ENCODE assay signal across 39 cellular contexts in the genomic region with DNA sequence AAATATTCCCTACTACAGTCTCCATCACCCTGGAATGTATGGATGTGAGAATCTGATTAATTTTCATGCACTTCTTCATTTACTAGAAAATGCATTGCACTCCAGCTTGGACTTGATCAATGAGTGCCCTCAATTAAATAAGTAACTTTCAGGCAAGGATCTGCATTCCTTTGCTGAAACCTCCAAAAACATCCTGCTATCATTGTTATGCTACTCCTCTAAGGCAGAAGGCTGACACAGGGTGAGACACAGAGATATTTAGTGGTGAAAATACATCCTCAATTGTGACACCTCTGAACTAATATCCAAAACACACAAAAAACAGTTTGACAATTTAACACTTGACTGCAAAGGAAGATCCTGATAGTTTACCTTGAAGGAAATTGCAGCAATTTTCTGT. TPM values are rescaled to one million over a fixed set of nuclear protein-coding genes. Genes with fewer than 3 reads are reported as not detected.
"Had no signal": no experiment of that assay in that cellular context is flagged by ENCODE, and none has a peak within 500 bp of the region (broad histone marks: within the 10 kb centered on the region; RNA-seq: fewer than 3 reads in every experiment).

No MANE protein-coding gene starts in this region.

- H3K27ac Mint-ChIP-seq: activated CD4-positive, alpha-beta memory T cell treated with anti-CD3 and anti-CD28 coated beads, Interleukin-2, amount 10 ng/mL, durations not matched to agents 7 days and 5 days; activated CD4-positive, alpha-beta T cell treated with anti-CD3 and anti-CD28 coated beads for 36 hours; activated CD4-positive, alpha-beta T cell treated with anti-CD3 and anti-CD28 coated beads, Interleukin-2, amount 10 ng/mL, durations not matched to agents 7 days and 5 days; activated CD8-positive, alpha-beta memory T cell treated with anti-CD3 and anti-CD28 coated beads, Interleukin-2, amount 10 ng/mL, durations not matched to agents 7 days and 5 days; activated CD8-positive, alpha-beta T cell treated with anti-CD3 and anti-CD28 coated beads, Interleukin-2, amount 10 ng/mL, durations not matched to agents 7 days and 5 days; activated naive CD4-positive, alpha-beta T cell treated with anti-CD3 and anti-CD28 coated beads, Interleukin-2, amount 10 ng/mL, durations not matched to agents 7 days and 5 days; activated naive CD4-positive, alpha-beta T cell treated with anti-CD3 and anti-CD28 coated beads, Interleukin-2, amount 50 U/mL, for 24 hours; activated naive CD8-positive, alpha-beta T cell; activated naive CD8-positive, alpha-beta T cell treated with anti-CD3 and anti-CD28 coated beads, Interleukin-2, amount 10 ng/mL, durations not matched to agents 7 days and 5 days; activated naive CD8-positive, alpha-beta T cell treated with anti-CD3 and anti-CD28 coated beads, Interleukin-2, amount 50 U/mL, for 24 hours; activated T-cell treated with anti-CD3 and anti-CD28 coated beads, Interleukin-2, amount 50 U/mL, for 24 hours; activated T-helper 2 cell treated with anti-CD3 and anti-CD28 coated beads, Interferon-gamma antibody, Interleukin-2, Interleukin-4, amounts not matched to agents 10 μg/mL and 5 μg/mL and 100 μg/mL, durations not matched to agents 14 hours and 24 hours and 36 hours; T-helper 1 cell treated with Interleukin-12 subunit alpha and Interleukin-12 subunit beta and Interleukin-4 antibody, amounts not matched to agents 30 μg/mL and 1 μg/mL, for 36 hours; T-helper 2 cell treated with Interferon-gamma antibody and Interleukin-4, amounts not matched to agents 5 μg/mL and 100 μg/mL, for 36 hours had no signal

- H3K4me1 ChIP-seq: ascending aorta had no signal

- H3K36me3 Mint-ChIP-seq: activated CD8-positive, alpha-beta memory T cell treated with anti-CD3 and anti-CD28 coated beads, Interleukin-2, amount 10 ng/mL, durations not matched to agents 7 days and 5 days; activated naive CD4-positive, alpha-beta T cell treated with anti-CD3 and anti-CD28 coated beads, Interleukin-2, amount 10 ng/mL, durations not matched to agents 7 days and 5 days; activated naive CD4-positive, alpha-beta T cell treated with anti-CD3 and anti-CD28 coated beads, Interleukin-2, amount 50 U/mL, for 24 hours; activated naive CD8-positive, alpha-beta T cell; activated naive CD8-positive, alpha-beta T cell treated with anti-CD3 and anti-CD28 coated beads, Interleukin-2, amount 10 ng/mL, durations not matched to agents 7 days and 5 days; brain had no signal

- H3K36me3 ChIP-seq: ascending aorta, cardiac muscle cell had no signal

- H3K27ac ChIP-seq: ascending aorta, cardiac muscle cell, VCaP had no signal

- H3K4me3 Mint-ChIP-seq: activated CD4-positive, alpha-beta memory T cell treated with anti-CD3 and anti-CD28 coated beads, Interleukin-2, amount 10 ng/mL, durations not matched to agents 7 days and 5 days; activated CD4-positive, alpha-beta T cell treated with anti-CD3 and anti-CD28 coated beads for 36 hours; activated CD4-positive, alpha-beta T cell treated with anti-CD3 and anti-CD28 coated beads, Interleukin-2, amount 10 ng/mL, durations not matched to agents 7 days and 5 days; activated CD8-positive, alpha-beta memory T cell treated with anti-CD3 and anti-CD28 coated beads, Interleukin-2, amount 10 ng/mL, durations not matched to agents 7 days and 5 days; activated CD8-positive, alpha-beta T cell treated with anti-CD3 and anti-CD28 coated beads, Interleukin-2, amount 10 ng/mL, durations not matched to agents 7 days and 5 days; activated naive CD4-positive, alpha-beta T cell treated with anti-CD3 and anti-CD28 coated beads, Interleukin-2, amount 10 ng/mL, durations not matched to agents 7 days and 5 days; activated naive CD4-positive, alpha-beta T cell treated with anti-CD3 and anti-CD28 coated beads, Interleukin-2, amount 50 U/mL, for 24 hours; activated naive CD8-positive, alpha-beta T cell; activated naive CD8-positive, alpha-beta T cell treated with anti-CD3 and anti-CD28 coated beads, Interleukin-2, amount 10 ng/mL, durations not matched to agents 7 days and 5 days; activated naive CD8-positive, alpha-beta T cell treated with anti-CD3 and anti-CD28 coated beads, Interleukin-2, amount 50 U/mL, for 24 hours; activated T-cell treated with anti-CD3 and anti-CD28 coated beads, Interleukin-2, amount 50 U/mL, for 24 hours; brain; central memory CD8-positive, alpha-beta T cell; T-helper 1 cell treated with Interleukin-12 subunit alpha and Interleukin-12 subunit beta and Interleukin-4 antibody, amounts not matched to agents 30 μg/mL and 1 μg/mL, for 36 hours; T-helper 2 cell treated with Interferon-gamma antibody and Interleukin-4, amounts not matched to agents 5 μg/mL and 100 μg/mL, for 36 hours had no signal

- DNase-seq: activated CD4-positive, alpha-beta memory T cell treated with anti-CD3 and anti-CD28 coated beads, Interleukin-2, amount 10 ng/mL, durations not matched to agents 7 days and 5 days; activated CD4-positive, alpha-beta T cell treated with anti-CD3 and anti-CD28 coated beads for 1 hour; activated CD4-positive, alpha-beta T cell treated with anti-CD3 and anti-CD28 coated beads for 36 hours; activated CD4-positive, alpha-beta T cell treated with anti-CD3 and anti-CD28 coated beads for 48 hours; activated CD4-positive, alpha-beta T cell treated with anti-CD3 and anti-CD28 coated beads, Interleukin-2, amount 10 ng/mL, durations not matched to agents 7 days and 5 days; activated CD4-positive, alpha-beta T cell treated with anti-CD3 and anti-CD28 coated beads, Interleukin-2, amount 50 U/mL, for 48 hours; activated CD4-positive, CD25-positive, alpha-beta regulatory T cell; activated CD8-positive, alpha-beta memory T cell treated with anti-CD3 and anti-CD28 coated beads for 24 hours; activated CD8-positive, alpha-beta memory T cell treated with anti-CD3 and anti-CD28 coated beads, Interleukin-2, amount 10 ng/mL, durations not matched to agents 7 days and 5 days; activated CD8-positive, alpha-beta memory T cell treated with anti-CD3 and anti-CD28 coated beads, Interleukin-2, amount 50 U/mL, for 48 hours; activated CD8-positive, alpha-beta T cell treated with anti-CD3 and anti-CD28 coated beads, Interleukin-2, amount 10 ng/mL, durations not matched to agents 7 days and 5 days; activated effector memory CD4-positive, alpha-beta T cell treated with Interleukin-2 at 50 U/mL for 16 hours; activated gamma-delta T cell; activated naive CD4-positive, alpha-beta T cell treated with anti-CD3 and anti-CD28 coated beads, Interleukin-2, amount 10 ng/mL, durations not matched to agents 7 days and 5 days; activated naive CD4-positive, alpha-beta T cell treated with Interleukin-2 at 50 U/mL for 16 hours; activated naive CD8-positive, alpha-beta T cell treated with anti-CD3 and anti-CD28 coated beads, Interleukin-2, amount 10 ng/mL, durations not matched to agents 7 days and 5 days; activated naive CD8-positive, alpha-beta T cell treated with anti-CD3 and anti-CD28 coated beads, Interleukin-2, amount 50 U/mL, for 24 hours; activated T-cell treated with anti-CD3 and anti-CD28 coated beads, Interleukin-2, amount 50 U/mL, for 24 hours; activated T-cell treated with anti-CD3 and anti-CD28 coated beads, Interleukin-2, amount 50 U/mL, for 48 hours; amygdala; anterior cingulate cortex; caudate nucleus; cerebellar nuclear complex; T-helper 1 cell; T-helper 2 cell; T-helper 9 cell had no signal

- ATAC-seq: activated CD4-positive, alpha-beta T cell treated with anti-CD3 and anti-CD28 coated beads for 36 hours; activated CD4-positive, CD25-positive, alpha-beta regulatory T cell treated with anti-CD3 and anti-CD28 coated beads, Interleukin-2, amount 50 U/mL, for 24 hours; activated CD8-positive, alpha-beta memory T cell treated with anti-CD3 and anti-CD28 coated beads, Interleukin-2, amount 10 ng/mL, durations not matched to agents 7 days and 5 days; activated CD8-positive, alpha-beta T cell treated with anti-CD3 and anti-CD28 coated beads, Interleukin-2, amount 10 ng/mL, durations not matched to agents 7 days and 5 days; activated naive CD8-positive, alpha-beta T cell treated with anti-CD3 and anti-CD28 coated beads, Interleukin-2, amount 50 U/mL, for 24 hours had no signal

- H3K9me3 ChIP-seq: ascending aorta had no signal

- H3K27me3 ChIP-seq: ascending aorta, cardiac muscle cell had no signal

- H3K4me1 Mint-ChIP-seq: activated CD4-positive, alpha-beta memory T cell treated with anti-CD3 and anti-CD28 coated beads, Interleukin-2, amount 10 ng/mL, durations not matched to agents 7 days and 5 days; activated CD4-positive, alpha-beta T cell treated with anti-CD3 and anti-CD28 coated beads for 36 hours; activated CD4-positive, alpha-beta T cell treated with anti-CD3 and anti-CD28 coated beads, Interleukin-2, amount 10 ng/mL, durations not matched to agents 7 days and 5 days; activated CD8-positive, alpha-beta memory T cell treated with anti-CD3 and anti-CD28 coated beads, Interleukin-2, amount 10 ng/mL, durations not matched to agents 7 days and 5 days; activated naive CD4-positive, alpha-beta T cell treated with anti-CD3 and anti-CD28 coated beads, Interleukin-2, amount 10 ng/mL, durations not matched to agents 7 days and 5 days; activated naive CD4-positive, alpha-beta T cell treated with anti-CD3 and anti-CD28 coated beads, Interleukin-2, amount 50 U/mL, for 24 hours; activated naive CD8-positive, alpha-beta T cell treated with anti-CD3 and anti-CD28 coated beads, Interleukin-2, amount 10 ng/mL, durations not matched to agents 7 days and 5 days; activated naive CD8-positive, alpha-beta T cell treated with anti-CD3 and anti-CD28 coated beads, Interleukin-2, amount 50 U/mL, for 24 hours; central memory CD8-positive, alpha-beta T cell had no signal

- H3K4me3 ChIP-seq: ascending aorta, cardiac muscle cell had no signal

- H3K27me3 Mint-ChIP-seq: activated CD4-positive, alpha-beta memory T cell treated with anti-CD3 and anti-CD28 coated beads, Interleukin-2, amount 10 ng/mL, durations not matched to agents 7 days and 5 days; activated CD4-positive, alpha-beta T cell treated with anti-CD3 and anti-CD28 coated beads for 36 hours; activated CD4-positive, alpha-beta T cell treated with anti-CD3 and anti-CD28 coated beads, Interleukin-2, amount 10 ng/mL, durations not matched to agents 7 days and 5 days; activated CD8-positive, alpha-beta memory T cell treated with anti-CD3 and anti-CD28 coated beads, Interleukin-2, amount 10 ng/mL, durations not matched to agents 7 days and 5 days; activated naive CD4-positive, alpha-beta T cell treated with anti-CD3 and anti-CD28 coated beads, Interleukin-2, amount 10 ng/mL, durations not matched to agents 7 days and 5 days; activated naive CD4-positive, alpha-beta T cell treated with anti-CD3 and anti-CD28 coated beads, Interleukin-2, amount 50 U/mL, for 24 hours; activated naive CD8-positive, alpha-beta T cell; activated naive CD8-positive, alpha-beta T cell treated with anti-CD3 and anti-CD28 coated beads, Interleukin-2, amount 10 ng/mL, durations not matched to agents 7 days and 5 days; activated naive CD8-positive, alpha-beta T cell treated with anti-CD3 and anti-CD28 coated beads, Interleukin-2, amount 50 U/mL, for 24 hours; activated T-cell treated with anti-CD3 and anti-CD28 coated beads, Interleukin-2, amount 50 U/mL, for 24 hours; central memory CD8-positive, alpha-beta T cell had no signal

- H3K9me3 Mint-ChIP-seq: activated CD4-positive, alpha-beta T cell treated with anti-CD3 and anti-CD28 coated beads, Interleukin-2, amount 10 ng/mL, durations not matched to agents 7 days and 5 days; activated naive CD4-positive, alpha-beta T cell treated with anti-CD3 and anti-CD28 coated beads, Interleukin-2, amount 10 ng/mL, durations not matched to agents 7 days and 5 days; activated naive CD8-positive, alpha-beta T cell treated with anti-CD3 and anti-CD28 coated beads, Interleukin-2, amount 10 ng/mL, durations not matched to agents 7 days and 5 days; activated naive CD8-positive, alpha-beta T cell treated with anti-CD3 and anti-CD28 coated beads, Interleukin-2, amount 50 U/mL, for 24 hours had no signal

RNA-seq across cellular contexts. Expression of gene CDH12, which starts 57.9 kb away (rescaled TPM):
- total RNA-seq: activated CD4-positive, alpha-beta memory T cell treated with anti-CD3 and anti-CD28 coated beads, Interleukin-2, amount 10 ng/mL, durations not matched to agents 7 days and 5 days; activated CD4-positive, alpha-beta T cell treated with anti-CD3 and anti-CD28 coated beads for 36 hours; activated CD4-positive, alpha-beta T cell treated with anti-CD3 and anti-CD28 coated beads, Interleukin-2, amount 10 ng/mL, durations not matched to agents 7 days and 5 days; activated CD8-positive, alpha-beta memory T cell treated with anti-CD3 and anti-CD28 coated beads, Interleukin-2, amount 10 ng/mL, durations not matched to agents 7 days and 5 days; activated CD8-positive, alpha-beta T cell treated with anti-CD3 and anti-CD28 coated beads, Interleukin-2, amount 10 ng/mL, durations not matched to agents 7 days and 5 days; activated naive CD8-positive, alpha-beta T cell treated with anti-CD3 and anti-CD28 coated beads, Interleukin-2, amount 10 ng/mL, durations not matched to agents 7 days and 5 days; activated T-helper 2 cell treated with anti-CD3 and anti-CD28 coated beads, Interferon-gamma antibody, Interleukin-2, Interleukin-4, amounts not matched to agents 10 μg/mL and 5 μg/mL and 100 μg/mL, durations not matched to agents 14 hours and 24 hours and 36 hours; bronchial epithelial cell; chondrocyte had no signal
